ENCODE assay signal across 10 cellular contexts in the genomic region with DNA sequence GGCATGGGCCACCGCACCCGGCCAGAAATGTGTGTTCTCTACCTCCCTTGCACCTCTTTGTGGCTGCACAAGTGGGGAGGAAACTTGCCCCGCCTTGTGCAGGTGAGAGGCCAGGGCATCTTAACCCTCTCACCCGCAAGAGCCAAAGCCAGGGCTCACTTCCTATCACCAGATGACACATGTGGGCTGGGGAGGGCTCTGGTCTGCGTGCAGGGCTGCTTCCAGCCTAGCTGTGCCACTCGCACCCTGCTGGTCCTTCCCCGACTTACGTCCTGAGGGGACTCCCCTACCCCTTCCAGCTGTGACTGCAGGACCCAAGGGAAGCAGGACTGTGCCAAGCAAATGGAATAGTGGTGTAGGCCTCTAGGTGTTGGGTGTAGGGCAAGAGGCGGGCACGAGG. TPM values are rescaled to one million over a fixed set of nuclear protein-coding genes. Genes with fewer than 3 reads are reported as not detected.
DNase-seq lines count a peak whose midpoint lies in the region; ATAC-seq, FAIRE-seq and TF ChIP-seq lines count a peak whose summit lies in the region.
"Had no signal": no experiment of that assay in that cellular context is flagged by ENCODE, and none has a peak within 500 bp of the region (broad histone marks: within the 10 kb centered on the region; RNA-seq: fewer than 3 reads in every experiment).

No MANE protein-coding gene starts in this region.

- H2BK15ac ChIP-seq in H9 (ENCODE audit: low read depth, low read length) = no peak overlapping the region

- no peak overlapping the region for H3K56ac ChIP-seq in H9 (ENCODE audit: insufficient read length, low read depth, low read length)

- no peak overlapping the region for H3K4me3 ChIP-seq in K562
- H3K4me3 ChIP-seq: tibial artery had no signal

- H3K4me1 ChIP-seq in H9 (ENCODE audit: insufficient read depth, low read length) = no peaks in the 10 kb centered on the region
- peaks cover 0 to 11% of the 10 kb centered on the region in 2 experiments; a peak in 2 of 5 replicates for H3K4me1 ChIP-seq in K562 (replicated peaks in 1 of 2; ENCODE audit: control insufficient read depth in 2 of 2, insufficient read depth in 2 of 2, low read length in 2 of 2)

- H3K36me3 ChIP-seq in K562 (ENCODE audit: control insufficient read depth, insufficient read depth, low read length) = peaks cover 11% of the 10 kb centered on the region; the same call in 2 of the 3 replicates

- no peaks in the 10 kb centered on the region for H3K27me3 ChIP-seq in H9 (ENCODE audit: insufficient read depth, low read length)
- no peaks in the 10 kb centered on the region for H3K27me3 ChIP-seq in K562 (ENCODE audit: control insufficient read depth in 2 of 2, insufficient read depth in 2 of 2, low read length in 2 of 2)
- H3K27me3 ChIP-seq: tibial artery had no signal

- H3K79me1 ChIP-seq in H9 (ENCODE audit: insufficient read depth, low read depth, low read length, poor library complexity, severe bottlenecking) = no peaks in the 10 kb centered on the region

- no CpG with 5 or more reads among the region's 10 CpGs for WGBS in H9 (ENCODE audit: extremely low coverage, insufficient read length, low lambda C conversion rate)
- 49% methylated on average over 5 of the region's 10 CpGs for WGBS in K562 (ENCODE audit: insufficient coverage, low coverage, missing lambda C conversion rate)

- H3K9me1 ChIP-seq in K562 (ENCODE audit: control insufficient read depth, insufficient read depth, low read length) = no peaks in the 10 kb centered on the region

- H3T11ph ChIP-seq in H9 (ENCODE audit: low read length) = no peak overlapping the region

- H3K27me3 Mint-ChIP-seq in H9 (ENCODE audit: low read depth) = no peaks in the 10 kb centered on the region; the same call in none of the 2 replicates

- POLR2A ChIA-PET in K562 (lab: Yijun Ruan, JAX) = no interaction called here

- H2BK20ac ChIP-seq in H9 (ENCODE audit: low read depth, low read length, poor library complexity, severe bottlenecking) = no peak overlapping the region

- H3K27ac Mint-ChIP-seq in H9 = no peak overlapping the region
- H3K27ac Mint-ChIP-seq: activated T-helper 1 cell treated with anti-CD3 and anti-CD28 coated beads, Interleukin-12 subunit alpha, Interleukin-12 subunit beta, Interleukin-2, Interleukin-4 antibody, amounts not matched to agents 30 ng/mL and 10 ng/mL and 1 ng/mL, durations not matched to agents 14 hours and 24 hours and 36 hours had no signal

- H3K18ac ChIP-seq in H9 (ENCODE audit: insufficient read length, low read depth, low read length) = no peak overlapping the region

- no peak overlapping the region for H3K23ac ChIP-seq in H9 (ENCODE audit: insufficient read length, low read depth, low read length)

- in situ Hi-C loops in K562 (cut with MboI) = no loop called here

- no peaks in the 10 kb centered on the region for H3K23me2 ChIP-seq in H9 (ENCODE audit: insufficient read length, low read depth, low read length, poor library complexity, severe bottlenecking)

- TF ChIP-seq EP300 in K562 (IDR thresholded peaks at IDR 0.05; ENCODE audit: low read length) = no peak

- TF ChIP-seq CTCF in H9 (conservative IDR thresholded peaks at IDR 0.05) (no peak), K562 (IDR thresholded peaks at IDR 0.05 in 2 of 3, conservative IDR thresholded peaks at IDR 0.05 in 1 of 3; ENCODE audit: insufficient read depth in 2 of 3, low read depth in 1 of 3, low read length in 3 of 3) (no peak)

- no peak overlapping the region for H2AFZ ChIP-seq in H9 (ENCODE audit: low read length)
- H2AFZ ChIP-seq in K562 (ENCODE audit: low read depth, low read length) = no peak overlapping the region

- H3K4me2 ChIP-seq in H9 (ENCODE audit: insufficient read depth, insufficient read length, low read length) (no peak overlapping the region), K562 (ENCODE audit: insufficient read depth, low read length) (no peak overlapping the region)

- intact Hi-C loops in K562 (cut with micrococcal nuclease) = no loop called here

- no peak for FAIRE-seq in K562 (lab: Jason Lieb, UNC)

- H2BK120ac ChIP-seq in H9 (ENCODE audit: low read depth, low read length, poor library complexity, severe bottlenecking) = no peak overlapping the region

- H4K20me1 ChIP-seq in H9 (ENCODE audit: control insufficient read depth, insufficient read depth, insufficient read length) (no peaks in the 10 kb centered on the region), K562 (replicated peaks; ENCODE audit: control insufficient read depth, insufficient read depth, low read length) (no peaks in the 10 kb centered on the region)

- H3K9ac ChIP-seq in H9 (ENCODE audit: extremely low read depth, insufficient read length, low read length) (no peak overlapping the region), K562 (ENCODE audit: insufficient read depth in 1 of 2, low read depth in 2 of 2, low read length in 2 of 2) (no peak overlapping the region)

- H4K5ac ChIP-seq in H9 (ENCODE audit: insufficient read length, low read depth, low read length) = no peak overlapping the region

- ATAC-seq in K562 = no peak

- no peak overlapping the region for H3K4ac ChIP-seq in H9 (ENCODE audit: low read depth, low read length)

- H2AK5ac ChIP-seq in H9 (ENCODE audit: insufficient read length, low read length) = no peak overlapping the region

- H3K79me2 ChIP-seq in H9 (ENCODE audit: insufficient read depth, low read length) (no peaks in the 10 kb centered on the region), K562 (ENCODE audit: control insufficient read depth, insufficient read depth, low read length) (no peaks in the 10 kb centered on the region)

- no peaks in the 10 kb centered on the region for H3K9me3 ChIP-seq in H9 (ENCODE audit: control insufficient read depth, low read depth, low read length)
- H3K9me3 ChIP-seq in K562 (replicated peaks; ENCODE audit: control insufficient read depth, insufficient read depth, low read depth, low read length) = no peaks in the 10 kb centered on the region
- H3K9me3 ChIP-seq: tibial artery had no signal

- BruUV-seq in K562 (replicated peaks; lab: Mats Ljungman, UMichigan) = no TSS peak

- no peak overlapping the region for H3K4me3 Mint-ChIP-seq in H9
- H3K4me3 Mint-ChIP-seq: activated T-helper 1 cell treated with anti-CD3 and anti-CD28 coated beads, Interleukin-12 subunit alpha, Interleukin-12 subunit beta, Interleukin-2, Interleukin-4 antibody, amounts not matched to agents 30 ng/mL and 10 ng/mL and 1 ng/mL, durations not matched to agents 14 hours and 24 hours and 36 hours had no signal

- DNase-seq in H9 (peak; percentile 37), K562 (ENCODE audit: extremely low read depth in 1 of 4, low spot score in 3 of 4) (no peak), NCI-H187 treated with DMSO at 0.1 percent for 48 hours (lab: John Stamatoyannopoulos, UW) (no peak), A172 (ENCODE audit: low spot score) (no peak)
- DNase-seq: activated CD4-positive, alpha-beta T cell treated with anti-CD3 and anti-CD28 coated beads, Interleukin-2, amount 50 U/mL, for 1 hour; amniotic stem cell; NCI-H1694; stimulated activated CD8-positive, alpha-beta memory T cell treated with anti-CD3 and anti-CD28 coated beads, Interleukin-4, amount 100 ng/mL, for 48 hours; tibial artery had no signal

- peak overlapping the region; percentile 3; the same call in 1 of the 2 replicates for H3K14ac ChIP-seq in H9 (ENCODE audit: insufficient read depth, low read length)

- H3K27ac ChIP-seq in H9 (ENCODE audit: insufficient read length, low read depth, low read length) (no peak overlapping the region), K562 (ENCODE audit: extremely low read depth, low read depth, low read length) (no peak overlapping the region)
- H3K27ac ChIP-seq: tibial artery had no signal

- no peaks in the 10 kb centered on the region for H3K9me3 Mint-ChIP-seq in H9
- H3K9me3 Mint-ChIP-seq: activated T-helper 1 cell treated with anti-CD3 and anti-CD28 coated beads, Interleukin-12 subunit alpha, Interleukin-12 subunit beta, Interleukin-2, Interleukin-4 antibody, amounts not matched to agents 30 ng/mL and 10 ng/mL and 1 ng/mL, durations not matched to agents 14 hours and 24 hours and 36 hours had no signal

- H4K8ac ChIP-seq in H9 (replicated peaks; ENCODE audit: insufficient read length, low read depth, low read length) = no peak overlapping the region

- H3K36me3 Mint-ChIP-seq in H9 (ENCODE audit: insufficient read depth in 1 of 3, low read depth in 3 of 3) = peaks cover 4 to 17% (median 15%) of the 10 kb centered on the region in 3 experiments

- CTCF ChIA-PET in K562 (lab: Yijun Ruan, JAX; ENCODE audit: low intra/inter-chr PET ratio) = no interaction called here

- no peak for TF ChIP-seq RAD21 in K562 (CRISPR knock-in tag; conservative IDR thresholded peaks at IDR 0.05 in 1 of 2, IDR thresholded peaks at IDR 0.05 in 1 of 2)

- no peak overlapping the region for H2BK12ac ChIP-seq in H9 (ENCODE audit: insufficient read length, low read depth, low read length)

- no peak overlapping the region for H2BK5ac ChIP-seq in H9 (ENCODE audit: insufficient read length, low read length)

- no peak overlapping the region for H4K91ac ChIP-seq in H9 (ENCODE audit: insufficient read length, low read depth, low read length)

- TF ChIP-seq POLR2A in K562 (conservative IDR thresholded peaks at IDR 0.05) = no peak

- peaks cover 10 to 13% of the 10 kb centered on the region in 2 experiments for H3K4me1 Mint-ChIP-seq in H9

RNA-seq across cellular contexts. Expression of a gene that starts 6.9 kb away (rescaled TPM):
- 10.2 and 10.3 TPM in 2 replicates for total RNA-seq in H9 (2021)
- total RNA-seq in K562 (2011; cell fraction: chromatin; rRNA removed; ENCODE audit: low replicate concordance) = 8.1 and 23.7 TPM in 2 replicates
- 20.5 and 26.8 TPM in 2 replicates for total RNA-seq in K562 (2011; cell fraction: nucleolus; rRNA removed)
- total RNA-seq in K562 (2011; cell fraction: nucleoplasm; rRNA removed) = 12.3 and 12.8 TPM in 2 replicates
- 4.0 and 6.4 TPM in 2 replicates for total RNA-seq in K562 (2014; rRNA removed)
- total RNA-seq in K562 (2014; rRNA removed; fragmentation: Illumina TruSeq; extraction: Trizol) = 0.77 and 1.2 TPM in 2 replicates
- 2.4 and 2.8 TPM in 2 replicates for total RNA-seq in K562 (2015; rRNA removed; fragmentation: Illumina TruSeq; extraction: Trizol)
- total RNA-seq in K562 (2021) = 7.8 and 8.2 TPM in 2 replicates
- 3.0 and 5.9 TPM in 2 replicates for polyA plus RNA-seq in K562 (2011; rRNA removed)
- 8.2 and 13.6 TPM in 2 replicates for polyA plus RNA-seq in K562 (2011; cell fraction: cytosol; rRNA removed)
- 24.6 and 25.0 TPM in 2 replicates for polyA plus RNA-seq in K562 (2011; cell fraction: nucleus; rRNA removed)
- polyA plus RNA-seq in K562 (2012) = 6.5 and 7.8 TPM in 2 replicates
- 1.6 and 3.6 TPM in 2 replicates for polyA plus RNA-seq in K562 (2014; fragmentation: Illumina TruSeq; extraction: Trizol)
- under 1 TPM; 0.10 to 0.21 TPM for polyA plus RNA-seq in K562 (2014; fragmentation: Nextera tagmentation; extraction: Ambion mirVana)
- polyA plus RNA-seq in K562 (2014; rRNA removed) = 3.8 and 4.7 TPM in 2 replicates
- polyA minus RNA-seq in K562 (2011; rRNA and poly(A)+ RNA removed) = 3.6 and 5.1 TPM in 2 replicates
- 4.9 and 5.6 TPM in 2 replicates for polyA minus RNA-seq in K562 (2011; cell fraction: cytosol; rRNA and poly(A)+ RNA removed)
- polyA minus RNA-seq in K562 (2011; cell fraction: nucleus; rRNA and poly(A)+ RNA removed) = 11.4 and 14.9 TPM in 2 replicates
- 19.4 and 27.7 TPM in 2 replicates for total RNA-seq in A172 (2014; rRNA removed; shearing (Covaris generic))

RNA-seq across cellular contexts. Expression of a gene that starts 8.8 kb away (rescaled TPM):
- 298 and 314 TPM in 2 replicates for total RNA-seq in H9 (2021)
- 135 and 339 TPM in 2 replicates for total RNA-seq in K562 (2011; cell fraction: chromatin; rRNA removed; ENCODE audit: low replicate concordance)
- 168 and 180 TPM in 2 replicates for total RNA-seq in K562 (2011; cell fraction: nucleolus; rRNA removed)
- 115 and 116 TPM in 2 replicates for total RNA-seq in K562 (2011; cell fraction: nucleoplasm; rRNA removed)
- total RNA-seq in K562 (2014; rRNA removed) = 82.5 and 117 TPM in 2 replicates
- 57.2 and 64.8 TPM in 2 replicates for total RNA-seq in K562 (2014; rRNA removed; fragmentation: Illumina TruSeq; extraction: Trizol)
- total RNA-seq in K562 (2015; rRNA removed; fragmentation: Illumina TruSeq; extraction: Trizol) = 65.9 and 71.4 TPM in 2 replicates
- total RNA-seq in K562 (2021) = 116 and 121 TPM in 2 replicates
- polyA plus RNA-seq in K562 (2011; rRNA removed) = 126 and 140 TPM in 2 replicates
- polyA plus RNA-seq in K562 (2011; cell fraction: cytosol; rRNA removed) = 150 and 255 TPM in 2 replicates
- polyA plus RNA-seq in K562 (2011; cell fraction: nucleus; rRNA removed) = 312 and 400 TPM in 2 replicates
- polyA plus RNA-seq in K562 (2012) = 87.1 and 120 TPM in 2 replicates
- polyA plus RNA-seq in K562 (2014; fragmentation: Illumina TruSeq; extraction: Trizol) = 92.6 and 108 TPM in 2 replicates
- 10 to 100 TPM; 11.7 to 14.4 TPM for polyA plus RNA-seq in K562 (2014; fragmentation: Nextera tagmentation; extraction: Ambion mirVana)
- polyA plus RNA-seq in K562 (2014; rRNA removed) = 86.9 and 88.9 TPM in 2 replicates
- polyA minus RNA-seq in K562 (2011; rRNA and poly(A)+ RNA removed) = 124 and 145 TPM in 2 replicates
- 107 and 114 TPM in 2 replicates for polyA minus RNA-seq in K562 (2011; cell fraction: cytosol; rRNA and poly(A)+ RNA removed)
- 59.5 and 63.8 TPM in 2 replicates for polyA minus RNA-seq in K562 (2011; cell fraction: nucleus; rRNA and poly(A)+ RNA removed)
- 369 and 474 TPM in 2 replicates for total RNA-seq in A172 (2014; rRNA removed; shearing (Covaris generic))

RNA-seq across cellular contexts. Expression of a gene that starts 41.9 kb away (rescaled TPM):
- total RNA-seq in H9 (2021) (65.0 and 66.2 TPM in 2 replicates), K562 (2014; rRNA removed) (8.2 and 11.3 TPM in 2 replicates), K562 (2014; rRNA removed; fragmentation: Illumina TruSeq; extraction: Trizol) (1.4 and 1.7 TPM in 2 replicates), K562 (2015; rRNA removed; fragmentation: Illumina TruSeq; extraction: Trizol) (4.0 and 4.2 TPM in 2 replicates), K562 (2021) (12.4 and 12.9 TPM in 2 replicates)
- total RNA-seq in K562 (2011; cell fraction: chromatin; rRNA removed; ENCODE audit: low replicate concordance) = 9.5 and 31.3 TPM in 2 replicates
- 21.2 and 23.6 TPM in 2 replicates for total RNA-seq in K562 (2011; cell fraction: nucleolus; rRNA removed)
- 13.2 and 14.3 TPM in 2 replicates for total RNA-seq in K562 (2011; cell fraction: nucleoplasm; rRNA removed)
- polyA plus RNA-seq in K562 (2011; rRNA removed) (6.4 and 9.2 TPM in 2 replicates), K562 (2014; fragmentation: Illumina TruSeq; extraction: Trizol) (3.7 and 8.4 TPM in 2 replicates), K562 (2014; fragmentation: Nextera tagmentation; extraction: Ambion mirVana) (under 1 TPM in 1 of 2 experiments, not detected in 1; 0.11 TPM), K562 (2014; rRNA removed) (10.7 and 11.9 TPM in 2 replicates)
- 9.5 and 22.7 TPM in 2 replicates for polyA plus RNA-seq in K562 (2011; cell fraction: cytosol; rRNA removed)
- 16.1 and 20.2 TPM in 2 replicates for polyA plus RNA-seq in K562 (2011; cell fraction: nucleus; rRNA removed)
- 7.3 and 10.7 TPM in 2 replicates for polyA plus RNA-seq in K562 (2012)
- polyA minus RNA-seq in K562 (2011; rRNA and poly(A)+ RNA removed) = 2.5 and 5.3 TPM in 2 replicates
- polyA minus RNA-seq in K562 (2011; cell fraction: cytosol; rRNA and poly(A)+ RNA removed) = 8.2 and 8.6 TPM in 2 replicates
- 5.5 and 6.7 TPM in 2 replicates for polyA minus RNA-seq in K562 (2011; cell fraction: nucleus; rRNA and poly(A)+ RNA removed)
- 41.7 and 47.2 TPM in 2 replicates for total RNA-seq in A172 (2014; rRNA removed; shearing (Covaris generic))

RNA-seq across cellular contexts. Expression of a gene that starts 47.4 kb away (rescaled TPM):
- total RNA-seq in H9 (2021) = 63.3 and 68.7 TPM in 2 replicates
- 134 and 180 TPM in 2 replicates for total RNA-seq in K562 (2011; cell fraction: chromatin; rRNA removed; ENCODE audit: low replicate concordance)
- 87.6 and 109 TPM in 2 replicates for total RNA-seq in K562 (2011; cell fraction: nucleolus; rRNA removed)
- 107 and 108 TPM in 2 replicates for total RNA-seq in K562 (2011; cell fraction: nucleoplasm; rRNA removed)
- 25.5 and 33.2 TPM in 2 replicates for total RNA-seq in K562 (2014; rRNA removed)
- total RNA-seq in K562 (2014; rRNA removed; fragmentation: Illumina TruSeq; extraction: Trizol) = 24.7 and 25.6 TPM in 2 replicates
- 27.0 and 30.0 TPM in 2 replicates for total RNA-seq in K562 (2015; rRNA removed; fragmentation: Illumina TruSeq; extraction: Trizol)
- 48.2 and 49.7 TPM in 2 replicates for total RNA-seq in K562 (2021)
- 18.3 and 23.0 TPM in 2 replicates for polyA plus RNA-seq in K562 (2011; rRNA removed)
- 10.3 and 14.3 TPM in 2 replicates for polyA plus RNA-seq in K562 (2011; cell fraction: cytosol; rRNA removed)
- polyA plus RNA-seq in K562 (2011; cell fraction: nucleus; rRNA removed) = 28.2 and 40.0 TPM in 2 replicates
- polyA plus RNA-seq in K562 (2012) = 21.5 and 22.5 TPM in 2 replicates
- 25.8 TPM in 2 replicates for polyA plus RNA-seq in K562 (2014; fragmentation: Illumina TruSeq; extraction: Trizol)
- 1 to 10 TPM; 5.2 to 7.6 TPM for polyA plus RNA-seq in K562 (2014; fragmentation: Nextera tagmentation; extraction: Ambion mirVana)
- 16.4 and 22.7 TPM in 2 replicates for polyA plus RNA-seq in K562 (2014; rRNA removed)
- polyA minus RNA-seq in K562 (2011; rRNA and poly(A)+ RNA removed) = 40.2 and 45.8 TPM in 2 replicates
- 20.1 and 24.0 TPM in 2 replicates for polyA minus RNA-seq in K562 (2011; cell fraction: cytosol; rRNA and poly(A)+ RNA removed)
- polyA minus RNA-seq in K562 (2011; cell fraction: nucleus; rRNA and poly(A)+ RNA removed) = 33.1 and 42.0 TPM in 2 replicates
- 39.2 and 52.7 TPM in 2 replicates for total RNA-seq in A172 (2014; rRNA removed; shearing (Covaris generic))

RNA-seq across cellular contexts. Expression of a gene that starts 47.7 kb away (rescaled TPM):
- 22.3 and 22.4 TPM in 2 replicates for total RNA-seq in H9 (2021)
- 11.8 and 21.8 TPM in 2 replicates for total RNA-seq in K562 (2011; cell fraction: chromatin; rRNA removed; ENCODE audit: low replicate concordance)
- 11.7 and 16.5 TPM in 2 replicates for total RNA-seq in K562 (2011; cell fraction: nucleolus; rRNA removed)
- 10.4 and 12.3 TPM in 2 replicates for total RNA-seq in K562 (2011; cell fraction: nucleoplasm; rRNA removed)
- 4.9 and 6.4 TPM in 2 replicates for total RNA-seq in K562 (2014; rRNA removed)
- total RNA-seq in K562 (2014; rRNA removed; fragmentation: Illumina TruSeq; extraction: Trizol) = 4.9 and 5.3 TPM in 2 replicates
- total RNA-seq in K562 (2015; rRNA removed; fragmentation: Illumina TruSeq; extraction: Trizol) = 7.2 and 7.5 TPM in 2 replicates
- 7.8 and 8.8 TPM in 2 replicates for total RNA-seq in K562 (2021)
- 3.8 and 3.9 TPM in 2 replicates for polyA plus RNA-seq in K562 (2011; rRNA removed)
- 3.5 and 3.6 TPM in 2 replicates for polyA plus RNA-seq in K562 (2011; cell fraction: cytosol; rRNA removed)
- polyA plus RNA-seq in K562 (2011; cell fraction: nucleus; rRNA removed) = 3.0 and 4.5 TPM in 2 replicates
- polyA plus RNA-seq in K562 (2012) = 6.3 and 7.8 TPM in 2 replicates
- polyA plus RNA-seq in K562 (2014; fragmentation: Illumina TruSeq; extraction: Trizol) = 7.1 and 7.3 TPM in 2 replicates
- polyA plus RNA-seq in K562 (2014; fragmentation: Nextera tagmentation; extraction: Ambion mirVana) = under 1 TPM; 0.25 to 0.37 TPM
- 3.2 and 4.3 TPM in 2 replicates for polyA plus RNA-seq in K562 (2014; rRNA removed)
- polyA minus RNA-seq in K562 (2011; rRNA and poly(A)+ RNA removed) = 6.5 and 7.5 TPM in 2 replicates
- polyA minus RNA-seq in K562 (2011; cell fraction: cytosol; rRNA and poly(A)+ RNA removed) = 5.4 and 5.6 TPM in 2 replicates
- polyA minus RNA-seq in K562 (2011; cell fraction: nucleus; rRNA and poly(A)+ RNA removed) = 5.1 and 6.4 TPM in 2 replicates
- total RNA-seq in A172 (2014; rRNA removed; shearing (Covaris generic)) = 10.4 and 11.9 TPM in 2 replicates
